In the genomic region with DNA sequence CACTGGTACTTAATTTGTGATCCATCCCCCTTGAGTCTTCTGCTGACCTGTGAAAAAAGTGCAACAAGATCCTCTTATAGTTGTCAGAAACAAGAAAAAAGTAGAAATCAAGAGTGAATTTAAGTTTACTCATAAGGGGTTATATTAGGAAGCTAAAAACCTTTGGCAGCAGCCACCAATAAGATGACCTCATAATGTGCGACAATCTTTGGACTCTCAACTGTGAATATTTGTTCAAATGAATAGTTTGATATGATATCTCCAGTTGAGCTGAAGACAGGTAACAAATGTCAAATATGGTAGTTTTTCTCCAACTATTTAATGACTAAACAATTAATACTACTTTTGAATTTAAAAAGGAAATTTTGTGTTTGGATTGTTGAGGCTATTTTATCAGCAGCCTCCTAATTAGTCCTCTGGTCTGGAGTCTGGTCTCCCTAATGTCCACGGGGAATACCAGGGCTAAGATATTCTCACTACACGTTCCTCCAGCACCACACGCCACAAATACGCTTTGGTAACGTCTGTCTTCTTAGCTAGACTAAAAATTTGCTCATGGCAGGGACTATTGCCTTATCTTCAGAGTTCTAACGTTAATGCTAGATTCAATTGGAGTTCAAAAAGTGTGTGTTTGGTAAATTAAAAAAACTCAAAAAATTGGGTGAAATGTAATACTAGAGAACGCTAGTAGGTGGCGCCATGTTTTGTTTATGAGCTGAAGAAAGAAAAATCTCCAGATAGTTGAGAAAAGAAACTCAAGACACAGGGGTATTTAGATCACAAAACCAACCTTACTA, we compare ENCODE assay signal across 10 cellular contexts. TPM values are rescaled to one million over a fixed set of nuclear protein-coding genes. Genes with fewer than 3 reads are reported as not detected.
A peak's percentile ranks its signal among the peaks of the same experiment; 100 is the strongest.
DNase-seq lines count a peak whose midpoint lies in the region; ATAC-seq and TF ChIP-seq lines count a peak whose summit lies in the region.
"Had no signal": no experiment of that assay in that cellular context is flagged by ENCODE, and none has a peak within 500 bp of the region (broad histone marks: within the 10 kb centered on the region; RNA-seq: fewer than 3 reads in every experiment).

No MANE protein-coding gene starts in this region.

- H4K12ac ChIP-seq in trophoblast cell (ENCODE audit: low read depth, low read length), result no peak overlapping the region

- no peak overlapping the region for H3K14ac ChIP-seq in trophoblast cell (ENCODE audit: low read length)

- H2AK5ac ChIP-seq in trophoblast cell (ENCODE audit: low read length), result no peak overlapping the region

- no peak overlapping the region for H3K4me2 ChIP-seq in trophoblast cell (ENCODE audit: low read length)

- no peak overlapping the region for H2BK120ac ChIP-seq in trophoblast cell (ENCODE audit: insufficient read depth, low read length, poor library complexity)

- no peak overlapping the region for H3K27ac ChIP-seq in colonic mucosa
- no peak overlapping the region for H3K27ac ChIP-seq in trophoblast cell (ENCODE audit: low read depth, low read length)

- H2BK5ac ChIP-seq in trophoblast cell (ENCODE audit: low read depth, low read length, poor library complexity), result no peak overlapping the region

- H3K79me2 ChIP-seq in trophoblast cell (ENCODE audit: control insufficient read depth, insufficient read depth, low read length, poor library complexity), result no peaks in the 10 kb centered on the region

- no peak overlapping the region for H4K8ac ChIP-seq in trophoblast cell (ENCODE audit: low read depth, low read length)

- H3K79me1 ChIP-seq in trophoblast cell (ENCODE audit: low read length), result no peaks in the 10 kb centered on the region

- peak; percentile 44 for TF ChIP-seq CTCF in GM10266 (IDR thresholded peaks at IDR 0.05; ENCODE audit: control insufficient read depth, insufficient read depth, low read depth, missing control alignments)
- peak; percentile 37 for TF ChIP-seq CTCF in colonic mucosa (IDR thresholded peaks at IDR 0.05)

- intact Hi-C loops in colonic mucosa (cut with DNase I), result loop anchor here (5.0 kb wide), 1 partner anchor 83 kb away; no protein-coding TSS in a partner anchor

- ATAC-seq in GM19455 (IDR thresholded peaks at IDR 0.05; ENCODE audit: unreplicated experiment) (no peak), GM18909 (IDR thresholded peaks at IDR 0.05; ENCODE audit: poor library complexity, unreplicated experiment) (no peak)
- ATAC-seq: naive thymus-derived CD8-positive, alpha-beta T cell; stimulated activated naive CD8-positive, alpha-beta T cell treated with anti-CD3 and anti-CD28 coated beads, Interleukin-15, Interleukin-2, amounts not matched to agents 100 U/mL and 50 U/mL, for 24 hours had no signal

- H2AFZ ChIP-seq in trophoblast cell (ENCODE audit: insufficient read depth, low read length, poor library complexity), result no peak overlapping the region

- H4K91ac ChIP-seq in trophoblast cell (ENCODE audit: low read depth, low read length), result no peak overlapping the region

- DNase-seq in GM10266 (ENCODE audit: extremely low spot score) (no peak), NAMALWA (ENCODE audit: low spot score) (peak; percentile 58), colonic mucosa (no peak), trophoblast cell (peak in 1 of 2 donors; percentile 19)
- no peak for DNase-seq in stimulated activated CD4-positive, alpha-beta T cell treated with anti-CD3 and anti-CD28 coated beads, Interleukin-12 subunit alpha, Interleukin-12 subunit beta, amount 100 ng/mL, for 4 hours
- DNase-seq: stimulated activated naive CD8-positive, alpha-beta T cell treated with anti-CD3 and anti-CD28 coated beads, Interleukin-15, Interleukin-2, amounts not matched to agents 100 U/mL and 50 U/mL, for 24 hours had no signal

- H3K23ac ChIP-seq in trophoblast cell (ENCODE audit: low read length), result no peak overlapping the region

- H3K27me3 ChIP-seq in colonic mucosa (no peaks in the 10 kb centered on the region), trophoblast cell (ENCODE audit: insufficient read depth, low read length) (no peaks in the 10 kb centered on the region)

- H3K9ac ChIP-seq in colonic mucosa (ENCODE audit: low read depth in 2 of 2, low read length in 2 of 2), result no peak overlapping the region
- peak overlapping the region; percentile 73 for H3K9ac ChIP-seq in trophoblast cell (ENCODE audit: low read length)

- H3K4me3 ChIP-seq in colonic mucosa (no peak overlapping the region), trophoblast cell (ENCODE audit: low read depth, low read length) (no peak overlapping the region)

- no CpG with 5 or more reads among the region's 9 CpGs for WGBS in trophoblast cell (ENCODE audit: extremely low coverage, insufficient coverage, insufficient read length)

- H3K4ac ChIP-seq in trophoblast cell (ENCODE audit: low read depth, low read length), result no peak overlapping the region

- H2BK12ac ChIP-seq in trophoblast cell (ENCODE audit: low read length), result no peak overlapping the region

- H3K9me3 ChIP-seq in colonic mucosa (no peaks in the 10 kb centered on the region), trophoblast cell (ENCODE audit: insufficient read depth, low read depth, low read length) (no peaks in the 10 kb centered on the region)

- no peaks in the 10 kb centered on the region for H3K4me1 ChIP-seq in colonic mucosa
- H3K4me1 ChIP-seq in trophoblast cell (ENCODE audit: control insufficient read depth in 1 of 2, insufficient read depth in 2 of 2, low read length in 2 of 2), result no peaks in the 10 kb centered on the region

- H3K36me3 ChIP-seq in colonic mucosa (no peaks in the 10 kb centered on the region), trophoblast cell (ENCODE audit: control insufficient read depth in 1 of 2, insufficient read depth in 2 of 2, low read length in 2 of 2) (no peaks in the 10 kb centered on the region)

- no peak overlapping the region for H3K18ac ChIP-seq in trophoblast cell (ENCODE audit: low read length)

RNA-seq across cellular contexts. Expression of a gene that starts 51.0 kb away (rescaled TPM):
- under 1 TPM; 0.35 to 0.54 TPM for total RNA-seq in colonic mucosa
- not detected in 2 replicates for polyA plus RNA-seq in trophoblast cell (2013)
- total RNA-seq: naive thymus-derived CD8-positive, alpha-beta T cell; RPMI7951 had no signal
- polyA plus RNA-seq: naive thymus-derived CD8-positive, alpha-beta T cell had no signal
